1 cellular context compared by ENCODE assay signal in genomic region chr21:38802050-38803026, GRCh38.
TF ChIP-seq lines count a peak whose summit lies in the region.

No MANE protein-coding gene starts in this region.

TF ChIP-seq in HepG2, 621 proteins besides CTCF, POLR2A, EP300 and RAD21 (continued from another document and continues in another):
- TF ChIP-seq LRRFIP1 (CRISPR knock-in tag; conservative IDR thresholded peaks at IDR 0.05), result no peak
- no peak for TF ChIP-seq KMT2B (CRISPR knock-in tag; IDR thresholded peaks at IDR 0.05)
- no peak for TF ChIP-seq ZNF343 (CRISPR knock-in tag; IDR thresholded peaks at IDR 0.05)
- no peak for TF ChIP-seq PTBP1 (IDR thresholded peaks at IDR 0.05; ENCODE audit: low read depth, low read length, poor library complexity, severe bottlenecking)
- 0 out of 2 replicates have a peak, but pooled peaks have one; percentile 20 for TF ChIP-seq ZNF333 (CRISPR knock-in tag; IDR thresholded peaks at IDR 0.05; ENCODE audit: borderline replicate concordance)
- TF ChIP-seq RFX1 (IDR thresholded peaks at IDR 0.05), result peak; percentile 50
- no peak for TF ChIP-seq FIP1L1 (IDR thresholded peaks at IDR 0.05; ENCODE audit: borderline replicate concordance, insufficient read depth, low read depth, low read length)
- 0 out of 2 replicates have a peak, but pooled peaks have one; percentile 52 for TF ChIP-seq NFIC (IDR thresholded peaks at IDR 0.05; ENCODE audit: low read length)
- peak; percentile 70 for TF ChIP-seq NCOR1 (IDR thresholded peaks at IDR 0.05; ENCODE audit: borderline replicate concordance, low read length)
- TF ChIP-seq IKZF5 (CRISPR knock-in tag; IDR thresholded peaks at IDR 0.05), result no peak
- TF ChIP-seq ZBTB46 (CRISPR knock-in tag; IDR thresholded peaks at IDR 0.05; ENCODE audit: borderline replicate concordance), result no peak
- no peak for TF ChIP-seq ZNF225 (CRISPR knock-in tag; IDR thresholded peaks at IDR 0.05)
- no peak for TF ChIP-seq PAWR (CRISPR knock-in tag; IDR thresholded peaks at IDR 0.05; ENCODE audit: borderline replicate concordance)
- no peak for TF ChIP-seq ZHX1 (CRISPR knock-in tag; IDR thresholded peaks at IDR 0.05; ENCODE audit: low read depth)
- 0 out of 2 replicates have a peak, but pooled peaks have one; percentile 27 for TF ChIP-seq ZNF512B (CRISPR knock-in tag; IDR thresholded peaks at IDR 0.05; ENCODE audit: borderline replicate concordance)
- TF ChIP-seq HNRNPL (IDR thresholded peaks at IDR 0.05; ENCODE audit: low read depth, low read length), result no peak
- no peak for TF ChIP-seq REPIN1 (CRISPR knock-in tag; IDR thresholded peaks at IDR 0.05; ENCODE audit: borderline replicate concordance, low read depth)
- no peak for TF ChIP-seq ZNF30 (CRISPR knock-in tag; IDR thresholded peaks at IDR 0.05)
- TF ChIP-seq ZNF251 (CRISPR knock-in tag; IDR thresholded peaks at IDR 0.05), result no peak
- TF ChIP-seq HOXA3 (CRISPR knock-in tag; IDR thresholded peaks at IDR 0.05), result peak; percentile 19; the same call in 1 of the 2 replicates
- TF ChIP-seq ZNF414 (CRISPR knock-in tag; IDR thresholded peaks at IDR 0.05), result no peak
- TF ChIP-seq HNF4G (IDR thresholded peaks at IDR 0.05; ENCODE audit: borderline replicate concordance, low read depth, low read length), result peak; percentile 70; the same call in 1 of the 2 replicates
- TF ChIP-seq HNF4G (CRISPR knock-in tag; IDR thresholded peaks at IDR 0.05; ENCODE audit: borderline replicate concordance, low read depth), result no peak
- TF ChIP-seq ATF2 (CRISPR knock-in tag; IDR thresholded peaks at IDR 0.05), result peak; percentile 88
- TF ChIP-seq MIXL1 (CRISPR knock-in tag; IDR thresholded peaks at IDR 0.05), result peak; percentile 58; the same call in 1 of the 2 replicates
- peak; percentile 82 for TF ChIP-seq FOXO1 (CRISPR knock-in tag; IDR thresholded peaks at IDR 0.05)
- TF ChIP-seq ARID5B (CRISPR knock-in tag; IDR thresholded peaks at IDR 0.05), result peak; percentile 75
- 0 out of 2 replicates have a peak, but pooled peaks have one; percentile 32 for TF ChIP-seq KDM5B (CRISPR knock-in tag; IDR thresholded peaks at IDR 0.05; ENCODE audit: borderline replicate concordance)
- TF ChIP-seq ZNF746 (CRISPR knock-in tag; IDR thresholded peaks at IDR 0.05), result peak; percentile 58; the same call in 1 of the 2 replicates
- TF ChIP-seq MAFK (conservative IDR thresholded peaks at IDR 0.05 in 1 of 2, IDR thresholded peaks at IDR 0.05 in 1 of 2; ENCODE audit: low read length in 2 of 2), result peak; percentile 65 to 69; a peak in 3 of 4 replicates
- no peak for TF ChIP-seq ZBTB4 (CRISPR knock-in tag; IDR thresholded peaks at IDR 0.05; ENCODE audit: borderline replicate concordance)
- TF ChIP-seq SKI (IDR thresholded peaks at IDR 0.05; ENCODE audit: partially characterized antibody), result peak; percentile 85
- TF ChIP-seq XBP1 (CRISPR knock-in tag; IDR thresholded peaks at IDR 0.05), result no peak
- no peak for TF ChIP-seq RFX3 (CRISPR knock-in tag; IDR thresholded peaks at IDR 0.05)
- TF ChIP-seq BCL6 (CRISPR knock-in tag; IDR thresholded peaks at IDR 0.05), result peak; percentile 76
